ENCODE assay signal across 16 cellular contexts in the genomic region with DNA sequence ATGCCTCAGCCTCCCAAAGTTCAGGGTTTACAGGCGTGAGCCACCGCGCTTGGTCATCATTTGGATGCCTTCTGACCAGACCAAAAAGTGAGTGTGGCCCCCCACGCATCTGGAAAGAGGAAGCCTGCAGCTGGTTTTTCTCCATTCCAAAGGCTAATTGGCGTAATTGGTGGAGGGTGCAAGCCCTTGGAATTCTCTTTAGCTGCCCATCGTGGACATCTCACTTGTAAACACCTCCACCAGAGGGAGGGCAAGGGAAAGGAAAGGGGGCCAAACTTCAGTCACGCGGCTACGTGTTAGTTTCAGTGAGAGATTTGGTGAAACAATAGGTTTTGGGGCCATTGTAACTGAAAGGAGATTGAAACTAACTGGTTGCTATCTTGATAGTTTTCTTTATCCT. TPM values are rescaled to one million over a fixed set of nuclear protein-coding genes. Genes with fewer than 3 reads are reported as not detected.
DNase-seq lines count a peak whose midpoint lies in the region; ATAC-seq and TF ChIP-seq lines count a peak whose summit lies in the region.
"Had no signal": no experiment of that assay in that cellular context is flagged by ENCODE, and none has a peak within 500 bp of the region (broad histone marks: within the 10 kb centered on the region; RNA-seq: fewer than 3 reads in every experiment).

No MANE protein-coding gene starts in this region.

- ATAC-seq in HG02981 (IDR thresholded peaks at IDR 0.05; ENCODE audit: unreplicated experiment), result no peak
- no peak for ATAC-seq in GM21576 (IDR thresholded peaks at IDR 0.05; ENCODE audit: unreplicated experiment)
- ATAC-seq: sciatic nerve had no signal

- peak; percentile 37 for TF ChIP-seq CTCF in AG04450 (IDR thresholded peaks at IDR 0.05; ENCODE audit: low read depth, low read length)
- no peak for TF ChIP-seq CTCF in GM12865 (IDR thresholded peaks at IDR 0.05; ENCODE audit: insufficient read depth, low read depth, low read length, missing control alignments)
- TF ChIP-seq CTCF in fibroblast of villous mesenchyme (IDR thresholded peaks at IDR 0.05; ENCODE audit: insufficient read depth, low read depth, low read length), result peak; percentile 36

- CTCF ChIA-PET in AG04450 (lab: Charles Lee), result interaction anchor here (1.7 to 2.5 kb wide), 2 partner anchors 85 to 353 kb away, joined by 5 to 9 read pairs; no protein-coding TSS in a partner anchor

- POLR2A ChIA-PET in AG04450 (lab: Yijun Ruan, JAX), result no interaction called here

- DNase-seq in AG04450 (ENCODE audit: low read depth, low spot score), result no peak
- peak; percentile 20 for DNase-seq in GM12865 (ENCODE audit: low read depth)
- DNase-seq in RPMI7951 (ENCODE audit: low read depth), result peak; percentile 40
- DNase-seq in fibroblast of villous mesenchyme (ENCODE audit: low read depth), result no peak
- no peak for DNase-seq in stimulated activated CD4-positive, alpha-beta T cell treated with anti-CD3 and anti-CD28 coated beads, Interleukin-12 subunit alpha, Interleukin-12 subunit beta, amount 100 ng/mL, for 4 hours
- no peak for DNase-seq in NCI-H1694 (lab: John Stamatoyannopoulos, UW)
- DNase-seq: activated CD4-positive, alpha-beta T cell treated with anti-CD3 and anti-CD28 coated beads, Interleukin-2, amount 10 ng/mL, durations not matched to agents 7 days and 5 days; activated effector memory CD4-positive, alpha-beta T cell treated with Interleukin-2 at 50 U/mL for 16 hours; NCI-H1048; NCI-H524; SW 1271 had no signal

- H3K27me3 ChIP-seq in AG04450 (ENCODE audit: control insufficient read depth, insufficient read depth, low read length), result no peaks in the 10 kb centered on the region
- H3K27me3 ChIP-seq: suprapubic skin had no signal

- H3K4me3 ChIP-seq in AG04450 (ENCODE audit: low read depth, low read length), result no peak overlapping the region
- no peak overlapping the region for H3K4me3 ChIP-seq in GM12865 (ENCODE audit: low read depth, low read length)
- no peak overlapping the region for H3K4me3 ChIP-seq in fibroblast of villous mesenchyme (ENCODE audit: low read depth, low read length)
- H3K4me3 ChIP-seq: suprapubic skin had no signal

- no peak overlapping the region for H3K27ac ChIP-seq in AG04450 (ENCODE audit: low read depth, low read length)
- H3K27ac ChIP-seq: suprapubic skin had no signal

- H3K9me3 ChIP-seq in AG04450 (ENCODE audit: control insufficient read depth, insufficient read depth, low read length), result no peaks in the 10 kb centered on the region; the same call in 1 of the 2 replicates
- H3K9me3 ChIP-seq: Caco-2, suprapubic skin had no signal

RNA-seq across cellular contexts. Expression of a gene that starts 4.1 kb away (rescaled TPM):
- polyA plus RNA-seq in AG04450 (2011; rRNA removed), result 93.1 and 126 TPM in 2 replicates
- polyA minus RNA-seq in AG04450 (2011; rRNA and poly(A)+ RNA removed), result 126 and 169 TPM in 2 replicates
- total RNA-seq in RPMI7951 (2014; rRNA removed; shearing (Covaris generic)), result 60.6 and 76.3 TPM in 2 replicates
- 117 and 136 TPM in 2 replicates for total RNA-seq in fibroblast of villous mesenchyme

Comparison
In these comparisons a context has a peak if more than half of its experiments do, and no peak if none do; other contexts are left out.
1. DNase-seq: peak in GM12865 (single experiment) and RPMI7951 (single experiment); none in AG04450 (single experiment), fibroblast of villous mesenchyme (single experiment), stimulated activated CD4-positive, alpha-beta T cell treated with anti-CD3 and anti-CD28 coated beads, Interleukin-12 subunit alpha, Interleukin-12 subunit beta, amount 100 ng/mL, for 4 hours (single experiment) and NCI-H1694 (single experiment).